Comparison of ENCODE assay signal across 16 cellular contexts in genomic region chr7:151141281-151141854, GRCh38. TPM values are rescaled to one million over a fixed set of nuclear protein-coding genes. Genes with fewer than 3 reads are reported as not detected.
DNase-seq lines count a peak whose midpoint lies in the region; ATAC-seq and TF ChIP-seq lines count a peak whose summit lies in the region.
"Had no signal": no experiment of that assay in that cellular context is flagged by ENCODE, and none has a peak within 500 bp of the region (broad histone marks: within the 10 kb centered on the region; RNA-seq: fewer than 3 reads in every experiment).

No MANE protein-coding gene starts in this region.

- no peak for ATAC-seq in mucosa of descending colon

- H3K4me1 ChIP-seq in testis = peaks cover 18% of the 10 kb centered on the region
- H3K4me1 ChIP-seq in mucosa of descending colon (ENCODE audit: low read depth) = no peaks in the 10 kb centered on the region
- H3K4me1 ChIP-seq: HAP-1 had no signal

- DNase-seq in activated T-cell treated with anti-CD3 and anti-CD28 coated beads, Interleukin-2, amount 50 U/mL, for 1 hour = peak; percentile 11
- DNase-seq in activated T-cell treated with anti-CD3 and anti-CD28 coated beads, Interleukin-2, amount 50 U/mL, for 48 hours = no peak
- DNase-seq in NCI-H2171 (lab: John Stamatoyannopoulos, UW) (peak; percentile 91), head of caudate nucleus (peak in 26 of 42 donors; percentile 35 to 81 (median 55)), testis (peak; percentile 9), NCI-H2227 treated with DMSO at 0.1 percent for 48 hours (lab: John Stamatoyannopoulos, UW) (no peak), mucosa of descending colon (no peak)
- DNase-seq in stimulated activated naive CD4-positive, alpha-beta T cell (lab: John Stamatoyannopoulos, UW) = no peak
- DNase-seq: DMS53, NCI-H187, SHP77 treated with DMSO at 0.1 percent for 48 hours had no signal

- H3K4me3 ChIP-seq in testis (no peak overlapping the region), mucosa of descending colon (no peak overlapping the region)
- H3K4me3 ChIP-seq: HAP-1 had no signal

- H3K27me3 ChIP-seq in testis = no peaks in the 10 kb centered on the region

- TF ChIP-seq POLR2A in testis (IDR thresholded peaks at IDR 0.05) = no peak

- TF ChIP-seq CTCF in testis (IDR thresholded peaks at IDR 0.05) (no peak), mucosa of descending colon (IDR thresholded peaks at IDR 0.05) (no peak)

- intact Hi-C loops in head of caudate nucleus (cut with DNase I) = no loop called here
- intact Hi-C loops in testis (cut with DNase I; ENCODE audit: low total_unique reads) = no loop called here
- intact Hi-C loops in mucosa of descending colon (cut with DNase I, micrococcal nuclease) = no loop called here

- H3K9me3 ChIP-seq in testis (no peaks in the 10 kb centered on the region), mucosa of descending colon (no peaks in the 10 kb centered on the region)
- H3K9me3 ChIP-seq: HAP-1 had no signal

- H3K27ac ChIP-seq in testis = no peak overlapping the region
- H3K27ac ChIP-seq: C4-2B had no signal

- H3K36me3 ChIP-seq in testis (ENCODE audit: low read depth, missing control alignments) (no peaks in the 10 kb centered on the region), mucosa of descending colon (ENCODE audit: low read depth) (no peaks in the 10 kb centered on the region)

- 79 to 86% methylated on average over 9 of the region's 9 CpGs for WGBS in testis, 2 donors

RNA-seq across cellular contexts. Expression of gene GBX1, which starts 26.1 kb away (rescaled TPM):
- total RNA-seq in testis (10 to 100 TPM in 1 of 2 donors, 1 to 10 TPM in 1; 2.9 to 15.6 TPM), mucosa of descending colon (not detected)
- 7.2 TPM for polyA plus RNA-seq in testis (ENCODE audit: insufficient read depth, low read depth, low replicate concordance)
- total RNA-seq: HT-29, NCI-H460 had no signal

RNA-seq across cellular contexts. Expression of gene ASB10, which starts 45.7 kb away (rescaled TPM):
- total RNA-seq in testis (under 1 TPM in 1 of 2 donors, not detected in 1; 0.39 TPM), mucosa of descending colon (not detected)
- 0.18 TPM for polyA plus RNA-seq in testis (ENCODE audit: insufficient read depth, low read depth, low replicate concordance)
- total RNA-seq: A172, HT-29, NCI-H460 had no signal

RNA-seq across cellular contexts. Expression of gene AGAP3, which starts 55.1 kb away (rescaled TPM):
- total RNA-seq in testis = 10 to 100 TPM; 65.6 to 90.5 TPM
- 44.1 TPM for polyA plus RNA-seq in testis (ENCODE audit: insufficient read depth, low read depth, low replicate concordance)
- total RNA-seq in mucosa of descending colon = 100 to 1,000 TPM in 1 of 3 donors, 10 to 100 TPM in 2; 39.7 to 116 (median 50.6) TPM

RNA-seq across cellular contexts. Expression of gene TMUB1, which starts 58.1 kb away (rescaled TPM):
- 10 to 100 TPM; 63.2 to 68.7 TPM for total RNA-seq in testis
- polyA plus RNA-seq in testis (ENCODE audit: insufficient read depth, low read depth, low replicate concordance) = 30.8 TPM
- 10 to 100 TPM; 54.2 to 63.7 (median 60.8) TPM for total RNA-seq in mucosa of descending colon

Comparison
In these comparisons a context has a peak if more than half of its experiments do, and no peak if none do; other contexts are left out.
1. DNase-seq: peak in activated T-cell treated with anti-CD3 and anti-CD28 coated beads, Interleukin-2, amount 50 U/mL, for 1 hour (single experiment), NCI-H2171 (single experiment), head of caudate nucleus (26 of 42) and testis (single experiment); none in activated T-cell treated with anti-CD3 and anti-CD28 coated beads, Interleukin-2, amount 50 U/mL, for 48 hours (0 of 2), NCI-H2227 treated with DMSO at 0.1 percent for 48 hours (single experiment), stimulated activated naive CD4-positive, alpha-beta T cell (0 of 6) and mucosa of descending colon (0 of 3).